ENCODE assay signal across 1 cellular context in genomic region chr19:3035542-3036118, GRCh38.
TF ChIP-seq lines count a peak whose summit lies in the region.

No MANE protein-coding gene starts in this region.

TF ChIP-seq in GM12878, 131 proteins besides CTCF, POLR2A, EP300 and RAD21 (continued from another document and continues in another):
- no peak for TF ChIP-seq ZBTB33 (IDR thresholded peaks at IDR 0.05)
- no peak for TF ChIP-seq ATF3 (IDR thresholded peaks at IDR 0.05; ENCODE audit: borderline replicate concordance, extremely low read depth, low read depth, low read length)
- TF ChIP-seq POLR2AphosphoS5 (IDR thresholded peaks at IDR 0.05; ENCODE audit: low read length), result peak; percentile 71; the same call in 1 of the 2 replicates
- TF ChIP-seq RUNX3 (IDR thresholded peaks at IDR 0.05; ENCODE audit: low read length), result no peak
- TF ChIP-seq NKRF (conservative IDR thresholded peaks at IDR 0.05), result peak; percentile 72
- TF ChIP-seq RFX5 (IDR thresholded peaks at IDR 0.05; ENCODE audit: low read depth, low read length), result peak; percentile 94
- no peak for TF ChIP-seq CEBPZ (IDR thresholded peaks at IDR 0.05; ENCODE audit: low read depth, low read length)
- TF ChIP-seq USF2 (IDR thresholded peaks at IDR 0.05; ENCODE audit: borderline replicate concordance, low read depth, low read length), result peak; percentile 36
- TF ChIP-seq ZBTB4 (CRISPR knock-in tag; IDR thresholded peaks at IDR 0.05), result 0 out of 2 replicates have a peak, but pooled peaks have one; percentile 30
- no peak for TF ChIP-seq PML (IDR thresholded peaks at IDR 0.05; ENCODE audit: low read length)
- no peak for TF ChIP-seq BMI1 (IDR thresholded peaks at IDR 0.05; ENCODE audit: borderline replicate concordance)
- no peak; the same call in none of the 2 replicates for TF ChIP-seq MXI1 (IDR thresholded peaks at IDR 0.05; ENCODE audit: low read depth, low read length)
- no peak for TF ChIP-seq CEBPB (IDR thresholded peaks at IDR 0.05; ENCODE audit: borderline replicate concordance in 1 of 2, low read depth in 2 of 2, low read length in 2 of 2)
- peak; percentile 97 for TF ChIP-seq SMARCA5 (IDR thresholded peaks at IDR 0.05)
- peak; percentile 87 for TF ChIP-seq CREM (IDR thresholded peaks at IDR 0.05; ENCODE audit: low read depth)
- no peak for TF ChIP-seq BCLAF1 (IDR thresholded peaks at IDR 0.05)
- TF ChIP-seq IRF4 (IDR thresholded peaks at IDR 0.05; ENCODE audit: low read depth, low read length), result no peak
- peak in 1 of 2 experiments; percentile 4; a peak in 1 of 4 replicates for TF ChIP-seq IKZF2 (IDR thresholded peaks at IDR 0.05)
- no peak for TF ChIP-seq ZNF687 (IDR thresholded peaks at IDR 0.05)
- no peak for TF ChIP-seq PKNOX1 (IDR thresholded peaks at IDR 0.05)
- TF ChIP-seq SRF (IDR thresholded peaks at IDR 0.05; ENCODE audit: low read depth in 2 of 2, low read length in 2 of 2), result no peak
- TF ChIP-seq NFXL1 (IDR thresholded peaks at IDR 0.05; ENCODE audit: borderline replicate concordance), result no peak
- no peak for TF ChIP-seq NR2C2 (IDR thresholded peaks at IDR 0.05; ENCODE audit: borderline replicate concordance, control insufficient read depth, insufficient read length, low read depth)
- no peak for TF ChIP-seq JUNB (IDR thresholded peaks at IDR 0.05)
- no peak for TF ChIP-seq BHLHE40 (IDR thresholded peaks at IDR 0.05; ENCODE audit: borderline replicate concordance in 1 of 2, low read depth in 2 of 2, low read length in 1 of 2)
- no peak for TF ChIP-seq JUND (IDR thresholded peaks at IDR 0.05; ENCODE audit: low read depth, low read length)
- no peak for TF ChIP-seq PBX3 (IDR thresholded peaks at IDR 0.05; ENCODE audit: insufficient replicate concordance, low read depth, low read length)
- TF ChIP-seq STAT3 (IDR thresholded peaks at IDR 0.05; ENCODE audit: low read depth, low read length), result no peak
